Comparison of ENCODE assay signal across 26 cellular contexts in the genomic region with DNA sequence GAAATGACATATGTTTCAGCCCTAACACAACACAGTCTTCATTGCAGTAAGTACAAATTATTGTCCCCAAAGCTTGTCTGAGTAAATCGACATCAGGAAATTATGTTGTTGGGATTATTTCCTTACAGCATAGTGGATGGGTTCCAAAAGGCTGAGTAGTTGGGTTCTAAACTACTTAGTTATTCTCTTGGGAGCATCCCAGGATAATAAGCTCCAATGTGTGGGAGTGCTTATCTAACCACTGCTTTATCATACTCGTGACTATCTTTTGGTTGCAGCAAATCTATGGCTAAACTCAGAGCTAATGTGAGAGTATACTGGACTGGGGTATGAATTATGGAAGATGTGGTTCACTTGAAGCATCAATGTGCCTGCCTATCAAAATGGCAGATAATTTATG.
A peak's percentile ranks its signal among the peaks of the same experiment; 100 is the strongest.
DNase-seq lines count a peak whose midpoint lies in the region; ATAC-seq and TF ChIP-seq lines count a peak whose summit lies in the region.
"Had no signal": no experiment of that assay in that cellular context is flagged by ENCODE, and none has a peak within 500 bp of the region (broad histone marks: within the 10 kb centered on the region; RNA-seq: fewer than 3 reads in every experiment).

No MANE protein-coding gene starts in this region.

- peaks cover 14% of the 10 kb centered on the region for H3F3A ChIP-seq in GM23248 (ENCODE audit: insufficient read depth)
- peaks cover 20% of the 10 kb centered on the region for H3F3A ChIP-seq in SU-DHL-6 (ENCODE audit: insufficient read depth)

- no peaks in the 10 kb centered on the region for H3K4me1 Mint-ChIP-seq in CD8-positive, alpha-beta T cell (ENCODE audit: low read depth)
- H3K4me1 Mint-ChIP-seq: activated CD4-positive, alpha-beta memory T cell treated with anti-CD3 and anti-CD28 coated beads, Interleukin-2, amount 10 ng/mL, durations not matched to agents 7 days and 5 days had no signal

- TF ChIP-seq CTCF in SU-DHL-6 (IDR thresholded peaks at IDR 0.05; ENCODE audit: insufficient read depth, low read length, poor library complexity, severe bottlenecking), result no peak
- no peak for TF ChIP-seq CTCF in fibroblast of villous mesenchyme (IDR thresholded peaks at IDR 0.05; ENCODE audit: insufficient read depth, low read depth, low read length)
- TF ChIP-seq CTCF in CD8-positive, alpha-beta T cell (IDR thresholded peaks at IDR 0.05), result no peak

- H3K27me3 ChIP-seq in GM23248 (replicated peaks; ENCODE audit: insufficient read depth) (no peaks in the 10 kb centered on the region), SU-DHL-6 (ENCODE audit: low read length) (no peaks in the 10 kb centered on the region)
- H3K27me3 ChIP-seq in CD8-positive, alpha-beta T cell (ENCODE audit: insufficient read depth, low read length), result no peaks in the 10 kb centered on the region
- H3K27me3 ChIP-seq: left lung, right lobe of liver, transverse colon had no signal

- H4K20me1 ChIP-seq in GM23248 (ENCODE audit: insufficient read depth) (no peaks in the 10 kb centered on the region), SU-DHL-6 (ENCODE audit: low read depth, low read length) (no peaks in the 10 kb centered on the region)

- H3K9me2 ChIP-seq in GM23248 (ENCODE audit: insufficient read depth) (no peaks in the 10 kb centered on the region), SU-DHL-6 (replicated peaks; ENCODE audit: insufficient read depth, low read length) (no peaks in the 10 kb centered on the region)
- H3K9me2 ChIP-seq: SK-N-SH had no signal

- intact Hi-C loops in CD8-positive, alpha-beta T cell (cut with DNase I, micrococcal nuclease), result no loop called here

- H3K4me3 ChIP-seq in GM23248, result no peak overlapping the region
- no peak overlapping the region for H3K4me3 ChIP-seq in SU-DHL-6 (ENCODE audit: insufficient read depth, low read length, poor library complexity, severe bottlenecking)
- no peak overlapping the region for H3K4me3 ChIP-seq in fibroblast of villous mesenchyme (ENCODE audit: low read depth, low read length)
- no peak overlapping the region for H3K4me3 ChIP-seq in CD8-positive, alpha-beta T cell (ENCODE audit: low read depth, low read length)
- H3K4me3 ChIP-seq: left lung, right lobe of liver, transverse colon had no signal

- H3K27ac ChIP-seq in GM23248 (no peak overlapping the region), SU-DHL-6 (ENCODE audit: low read depth, low read length) (peak overlapping the region; percentile 96; the same call in 1 of the 2 replicates)
- no peak overlapping the region for H3K27ac ChIP-seq in CD8-positive, alpha-beta T cell (ENCODE audit: low read depth, low read length)
- H3K27ac ChIP-seq: left lung, parathyroid adenoma, right lobe of liver, transverse colon had no signal

- no peak overlapping the region for H3K27ac Mint-ChIP-seq in CD8-positive, alpha-beta T cell
- H3K27ac Mint-ChIP-seq: activated CD4-positive, alpha-beta memory T cell treated with anti-CD3 and anti-CD28 coated beads, Interleukin-2, amount 10 ng/mL, durations not matched to agents 7 days and 5 days had no signal

- H2AFZ ChIP-seq in GM23248 (no peak overlapping the region), SU-DHL-6 (ENCODE audit: low read depth, low read length, severe bottlenecking) (no peak overlapping the region)
- H2AFZ ChIP-seq: parathyroid adenoma had no signal

- POLR2A ChIA-PET in CD8-positive, alpha-beta T cell (lab: Charles Lee), result no interaction called here

- in situ Hi-C loops in GM23248 (cut with MboI), result no loop called here

- ATAC-seq in CD8-positive, alpha-beta T cell, result no peak
- ATAC-seq in HG03175 (IDR thresholded peaks at IDR 0.05; ENCODE audit: unreplicated experiment) (no peak), GM19463 (IDR thresholded peaks at IDR 0.05; ENCODE audit: unreplicated experiment) (no peak)
- ATAC-seq: HCT116, left lung, right lobe of liver had no signal

- 30 to 32% methylated on average over 2 of the region's 2 CpGs for WGBS in GM23248 (ENCODE audit: low coverage in 1 of 2, low lambda C conversion rate in 2 of 2, missing lambda C conversion rate in 2 of 2), 2 experiments

- no peaks in the 10 kb centered on the region for H3K27me3 Mint-ChIP-seq in CD8-positive, alpha-beta T cell (ENCODE audit: low read depth)
- H3K27me3 Mint-ChIP-seq: activated CD4-positive, alpha-beta memory T cell treated with anti-CD3 and anti-CD28 coated beads, Interleukin-2, amount 10 ng/mL, durations not matched to agents 7 days and 5 days had no signal

- H3K9me3 Mint-ChIP-seq in CD8-positive, alpha-beta T cell, result no peaks in the 10 kb centered on the region
- H3K9me3 Mint-ChIP-seq: activated CD4-positive, alpha-beta memory T cell treated with anti-CD3 and anti-CD28 coated beads, Interleukin-2, amount 10 ng/mL, durations not matched to agents 7 days and 5 days; neural crest cell had no signal

- H3K4me1 ChIP-seq in GM23248 (ENCODE audit: insufficient read depth), result peaks cover 19% of the 10 kb centered on the region; the same call in 1 of the 2 replicates
- H3K4me1 ChIP-seq in CD8-positive, alpha-beta T cell (ENCODE audit: insufficient read depth, low read length), result no peaks in the 10 kb centered on the region
- H3K4me1 ChIP-seq: right lobe of liver, transverse colon had no signal

- CTCF ChIA-PET in CD8-positive, alpha-beta T cell (lab: Charles Lee), result no interaction called here

- H3K9me3 ChIP-seq in GM23248 (ENCODE audit: low read depth) (no peaks in the 10 kb centered on the region), SU-DHL-6 (ENCODE audit: insufficient read depth, low read length) (no peaks in the 10 kb centered on the region)
- no peaks in the 10 kb centered on the region for H3K9me3 ChIP-seq in CD8-positive, alpha-beta T cell (ENCODE audit: low read length)
- H3K9me3 ChIP-seq: left lung, right lobe of liver, SK-N-SH, transverse colon had no signal

- no peak overlapping the region for H3K4me3 Mint-ChIP-seq in CD8-positive, alpha-beta T cell
- H3K4me3 Mint-ChIP-seq: activated CD4-positive, alpha-beta memory T cell treated with anti-CD3 and anti-CD28 coated beads, Interleukin-2, amount 10 ng/mL, durations not matched to agents 7 days and 5 days; brain; neural crest cell had no signal

- H3K36me3 ChIP-seq in GM23248 (ENCODE audit: low read depth) (peaks cover 11% of the 10 kb centered on the region), SU-DHL-6 (ENCODE audit: low read length) (no peaks in the 10 kb centered on the region)
- H3K36me3 ChIP-seq in CD8-positive, alpha-beta T cell (ENCODE audit: insufficient read depth, low read length), result no peaks in the 10 kb centered on the region
- H3K36me3 ChIP-seq: left lung, right lobe of liver, transverse colon had no signal

- DNase-seq in GM23248 (peak; percentile 65), fibroblast of villous mesenchyme (ENCODE audit: low read depth) (peak; percentile 61), stromal cell of bone marrow (ENCODE audit: low read depth) (peak; percentile 17)
- no peak for DNase-seq in CD8-positive, alpha-beta T cell
- DNase-seq: activated CD4-positive, alpha-beta memory T cell treated with anti-CD3 and anti-CD28 coated beads, Interleukin-2, amount 10 ng/mL, durations not matched to agents 7 days and 5 days; activated CD4-positive, CD25-positive, alpha-beta regulatory T cell treated with anti-CD3 and anti-CD28 coated beads, Interleukin-2, amount 50 U/mL, for 72 hours; activated CD8-positive, alpha-beta memory T cell treated with anti-CD3 and anti-CD28 coated beads, Interleukin-2, amount 50 U/mL, for 4 hours; activated naive CD4-positive, alpha-beta T cell; KBM-7; left lung; mesendoderm; NCI-H1105; NCI-H187 treated with DMSO at 0.1 percent for 48 hours; NCI-H510A; right lobe of liver; SK-N-SH; stimulated activated CD4-positive, alpha-beta T cell treated with anti-CD3 and anti-CD28 coated beads, Interleukin-4, amount 100 ng/mL, for 1 hour; T-helper 2 cell; transverse colon had no signal

- H3K36me3 Mint-ChIP-seq in CD8-positive, alpha-beta T cell, result no peaks in the 10 kb centered on the region
- H3K36me3 Mint-ChIP-seq: brain had no signal

- H3K79me2 ChIP-seq in GM23248 (ENCODE audit: insufficient read depth), result peaks cover 93% of the 10 kb centered on the region
- H3K79me2 ChIP-seq in SU-DHL-6 (ENCODE audit: insufficient read depth, low read length), result no peaks in the 10 kb centered on the region
- H3K79me2 ChIP-seq: parathyroid adenoma had no signal

- H3K4me2 ChIP-seq in GM23248 (ENCODE audit: unreplicated experiment), result no peak overlapping the region
- peak overlapping the region; percentile 78 for H3K4me2 ChIP-seq in SU-DHL-6 (ENCODE audit: low read depth, low read length, poor library complexity, severe bottlenecking)
- H3K4me2 ChIP-seq: SK-N-SH had no signal

- H3K9ac ChIP-seq in GM23248, result no peak overlapping the region
- H3K9ac ChIP-seq in SU-DHL-6 (ENCODE audit: low read length), result no peak overlapping the region
- H3K9ac ChIP-seq: parathyroid adenoma, SK-N-SH had no signal

Comparison
In these comparisons a context has a peak if more than half of its experiments do, and no peak if none do; other contexts are left out.
1. DNase-seq: peak in GM23248 (single experiment), fibroblast of villous mesenchyme (single experiment) and stromal cell of bone marrow (single experiment); none in CD8-positive, alpha-beta T cell (0 of 7).